In genomic region chr16:719815-720506, GRCh38 we compare ENCODE assay signal across 7 cellular contexts. TPM values are rescaled to one million over a fixed set of nuclear protein-coding genes. Genes with fewer than 3 reads are reported as not detected.
DNase-seq lines count a peak whose midpoint lies in the region; ATAC-seq lines count a peak whose summit lies in the region.

No MANE protein-coding gene starts in this region.

- H3K4me1 ChIP-seq in GM23248 (ENCODE audit: insufficient read depth), result peaks cover 4% of the 10 kb centered on the region; the same call in 1 of the 2 replicates
- peaks cover 16% of the 10 kb centered on the region for H3K4me1 ChIP-seq in mesodermal cell (ENCODE audit: control insufficient read depth, insufficient read depth, low read length, poor library complexity, severe bottlenecking)

- H2AFZ ChIP-seq in GM23248, result peak overlapping the region; percentile 72

- 9 to 17% methylated on average over 16 to 17 of the region's 17 CpGs for WGBS in GM23248 (ENCODE audit: low coverage in 1 of 2, low lambda C conversion rate in 2 of 2, missing lambda C conversion rate in 2 of 2), 2 experiments
- WGBS in mesodermal cell (ENCODE audit: insufficient coverage in 2 of 2), 2 experiments, result 21 to 32% methylated on average over 6 to 13 of the region's 17 CpGs

- peak overlapping the region; percentile 75 for H3K4me3 ChIP-seq in GM23248
- H3K4me3 ChIP-seq in mesodermal cell (ENCODE audit: extremely low read depth, insufficient read depth, low read length, poor library complexity, severe bottlenecking), result peak overlapping the region; percentile 67

- peak; percentile 43 for DNase-seq in ELF-1 (ENCODE audit: low read depth, low spot score)
- DNase-seq in GM23248, result peak; percentile 38
- peak; percentile 64 for DNase-seq in NCI-H524 treated with DMSO at 0.1 percent for 48 hours (lab: John Stamatoyannopoulos, UW)
- peak; percentile 74 for DNase-seq in T47D (ENCODE audit: low read depth in 1 of 2, low spot score in 1 of 2)

- in situ Hi-C loops in GM23248 (cut with MboI) (no loop called here), T47D (cut with HindIII; ENCODE audit: low pct_unique_long_range_greater_than_20kb, low sequenced_read_pairs) (loop anchor here (25.0 kb wide), 1 partner anchor 267 kb away; the partner anchor contains the start of gene SOX8)

- no peaks in the 10 kb centered on the region for H4K20me1 ChIP-seq in GM23248 (ENCODE audit: insufficient read depth)

- H3K9me2 ChIP-seq in GM23248 (ENCODE audit: insufficient read depth), result no peaks in the 10 kb centered on the region

- H3K27ac ChIP-seq in GM23248, result peak overlapping the region; percentile 58
- H3K27ac ChIP-seq in mesodermal cell (ENCODE audit: low read depth, low read length, severe bottlenecking), result peak overlapping the region; percentile 87

- H3K79me2 ChIP-seq in GM23248 (ENCODE audit: insufficient read depth), result no peaks in the 10 kb centered on the region; the same call in 1 of the 2 replicates

- H3K36me3 ChIP-seq in GM23248 (ENCODE audit: low read depth) (no peaks in the 10 kb centered on the region), mesodermal cell (ENCODE audit: control insufficient read depth, insufficient read depth, low read length) (peaks cover 7% of the 10 kb centered on the region)

- peak overlapping the region; percentile 75 for H3K9ac ChIP-seq in GM23248

- no peak for ATAC-seq in HG02759 (IDR thresholded peaks at IDR 0.05; ENCODE audit: unreplicated experiment)
- no peak for ATAC-seq in HG03108 (IDR thresholded peaks at IDR 0.05; ENCODE audit: unreplicated experiment)

- H3F3A ChIP-seq in GM23248 (ENCODE audit: insufficient read depth), result no peaks in the 10 kb centered on the region

- no peaks in the 10 kb centered on the region for H3K27me3 ChIP-seq in GM23248 (replicated peaks; ENCODE audit: insufficient read depth)

- H3K4me2 ChIP-seq in GM23248 (ENCODE audit: unreplicated experiment), result peak overlapping the region; percentile 76

- no peaks in the 10 kb centered on the region for H3K9me3 ChIP-seq in GM23248 (ENCODE audit: low read depth)
- no peaks in the 10 kb centered on the region for H3K9me3 ChIP-seq in mesodermal cell (ENCODE audit: control insufficient read depth, low read length)

RNA-seq across cellular contexts. Expression of gene ANTKMT, which starts 1.0 kb away (rescaled TPM):
- 20.4 and 34.8 TPM in 2 replicates for total RNA-seq in GM23248 (2014; rRNA removed; shearing (Covaris generic))
- 33.3 and 33.5 TPM in 2 replicates for polyA plus RNA-seq in GM23248 (2016; fragmentation: Nextera tagmentation; extraction: Ambion mirVana)
- polyA plus RNA-seq in mesodermal cell (2013, experiment 1 of 2), result 18.1 TPM
- polyA plus RNA-seq in mesodermal cell (2013, experiment 2 of 2), result 13.7 TPM

RNA-seq across cellular contexts. Expression of gene METRN, which starts 5.0 kb away (rescaled TPM):
- total RNA-seq in GM23248 (2014; rRNA removed; shearing (Covaris generic)), result 90.7 and 98.1 TPM in 2 replicates
- 21.6 and 26.0 TPM in 2 replicates for polyA plus RNA-seq in GM23248 (2016; fragmentation: Nextera tagmentation; extraction: Ambion mirVana)
- polyA plus RNA-seq in mesodermal cell (2013, experiment 1 of 2), result 88.1 TPM
- polyA plus RNA-seq in mesodermal cell (2013, experiment 2 of 2), result 60.5 TPM

RNA-seq across cellular contexts. Expression of gene CCDC78, which starts 6.3 kb away (rescaled TPM):
- 1.0 and 9.5 TPM in 2 replicates for total RNA-seq in GM23248 (2014; rRNA removed; shearing (Covaris generic))
- 0.78 and 1.1 TPM in 2 replicates for polyA plus RNA-seq in GM23248 (2016; fragmentation: Nextera tagmentation; extraction: Ambion mirVana)
- 3.4 TPM for polyA plus RNA-seq in mesodermal cell (2013, experiment 1 of 2)
- polyA plus RNA-seq in mesodermal cell (2013, experiment 2 of 2), result 2.9 TPM

RNA-seq across cellular contexts. Expression of gene HAGHL, which starts 6.9 kb away (rescaled TPM):
- total RNA-seq in GM23248 (2014; rRNA removed; shearing (Covaris generic)), result 5.8 and 7.8 TPM in 2 replicates
- polyA plus RNA-seq in GM23248 (2016; fragmentation: Nextera tagmentation; extraction: Ambion mirVana), result 10.8 and 64.8 TPM in 2 replicates
- polyA plus RNA-seq in mesodermal cell (2013, experiment 1 of 2), result 10.1 TPM
- polyA plus RNA-seq in mesodermal cell (2013, experiment 2 of 2), result 6.9 TPM

RNA-seq across cellular contexts. Expression of gene FBXL16, which starts 14.4 kb away (rescaled TPM):
- 0.54 TPM in 1 of 2 replicates, not detected in the other for total RNA-seq in GM23248 (2014; rRNA removed; shearing (Covaris generic))
- polyA plus RNA-seq in GM23248 (2016; fragmentation: Nextera tagmentation; extraction: Ambion mirVana), result 0.16 and 0.29 TPM in 2 replicates
- 1.8 TPM for polyA plus RNA-seq in mesodermal cell (2013, experiment 1 of 2)
- polyA plus RNA-seq in mesodermal cell (2013, experiment 2 of 2), result 1.2 TPM
